Comparison of ENCODE assay signal across 27 cellular contexts in the genomic region with DNA sequence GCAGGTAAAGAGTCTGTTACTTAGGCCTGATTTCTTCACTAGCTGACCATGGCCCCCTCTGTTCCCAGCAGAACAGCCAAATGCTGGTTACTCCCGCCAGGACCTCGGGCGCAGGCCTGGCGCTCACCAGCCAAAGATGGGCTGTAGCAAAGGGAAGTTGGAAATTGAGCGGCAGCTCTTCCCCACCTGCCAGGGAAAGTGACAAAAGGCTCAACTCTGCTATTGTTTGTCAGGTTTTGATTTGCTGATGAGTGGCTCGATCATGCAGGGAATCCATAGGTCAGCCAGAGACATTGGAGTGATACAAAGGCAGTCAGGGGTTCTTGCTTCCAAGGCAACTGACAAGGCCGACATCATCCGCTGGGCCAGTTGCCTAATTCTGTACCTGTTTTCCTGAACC.
DNase-seq lines count a peak whose midpoint lies in the region; ATAC-seq and TF ChIP-seq lines count a peak whose summit lies in the region.
"Had no signal": no experiment of that assay in that cellular context is flagged by ENCODE, and none has a peak within 500 bp of the region (broad histone marks: within the 10 kb centered on the region; RNA-seq: fewer than 3 reads in every experiment).

No MANE protein-coding gene starts in this region.

- no peaks in the 10 kb centered on the region for H3K27me3 ChIP-seq in GM23338 (ENCODE audit: insufficient read depth)
- no peaks in the 10 kb centered on the region for H3K27me3 ChIP-seq in H9 (ENCODE audit: insufficient read depth, low read length)
- peaks cover 87% of the 10 kb centered on the region for H3K27me3 ChIP-seq in endodermal cell (ENCODE audit: control insufficient read depth, insufficient read depth, low read length, poor library complexity, severe bottlenecking)
- no peaks in the 10 kb centered on the region for H3K27me3 ChIP-seq in stomach

- intact Hi-C loops in stomach (cut with DNase I; ENCODE audit: low total_unique reads), result no loop called here
- intact Hi-C loops in activated CD4-positive, alpha-beta T cell treated with anti-CD3 and anti-CD28 coated beads, Interleukin-2, amount 10 ng/mL, durations not matched to agents 24 days and 14 days (cut with micrococcal nuclease), result no loop called here

- H3K18ac ChIP-seq in H9 (ENCODE audit: insufficient read length, low read depth, low read length), result no peak overlapping the region

- H3K9ac ChIP-seq in H9 (ENCODE audit: extremely low read depth, insufficient read length, low read length) (no peak overlapping the region), endodermal cell (ENCODE audit: extremely low read depth, low read length, poor library complexity, severe bottlenecking) (no peak overlapping the region)

- H3K14ac ChIP-seq in H9 (ENCODE audit: insufficient read depth, low read length), result no peak overlapping the region

- no peaks in the 10 kb centered on the region for H3K23me2 ChIP-seq in H9 (ENCODE audit: insufficient read length, low read depth, low read length, poor library complexity, severe bottlenecking)

- no peak overlapping the region for H2BK15ac ChIP-seq in H9 (ENCODE audit: low read depth, low read length)

- H2BK20ac ChIP-seq in H9 (ENCODE audit: low read depth, low read length, poor library complexity, severe bottlenecking), result no peak overlapping the region

- ATAC-seq in GM23338, result peak; percentile 93
- ATAC-seq: CD8-positive, alpha-beta T cell; K562; Panc1; T-cell had no signal

- H3K36me3 ChIP-seq in GM23338 (ENCODE audit: insufficient read depth), result no peaks in the 10 kb centered on the region
- H3K36me3 ChIP-seq in endodermal cell (ENCODE audit: control insufficient read depth, insufficient read depth, low read length), result no peaks in the 10 kb centered on the region
- H3K36me3 ChIP-seq in stomach, result no peaks in the 10 kb centered on the region
- H3K36me3 ChIP-seq: HAP-1 had no signal

- no peak overlapping the region for H3K23ac ChIP-seq in H9 (ENCODE audit: insufficient read length, low read depth, low read length)

- H3K36me3 Mint-ChIP-seq in GM23338 (ENCODE audit: low read depth), result no peaks in the 10 kb centered on the region
- H3K36me3 Mint-ChIP-seq in H9 (ENCODE audit: insufficient read depth in 1 of 3, low read depth in 3 of 3), result no peaks in the 10 kb centered on the region; a peak in 2 of 7 replicates
- H3K36me3 Mint-ChIP-seq in endodermal cell (ENCODE audit: low read depth), result no peaks in the 10 kb centered on the region
- no peaks in the 10 kb centered on the region for H3K36me3 Mint-ChIP-seq in activated CD4-positive, alpha-beta T cell treated with anti-CD3 and anti-CD28 coated beads, Interleukin-2, amount 10 ng/mL, durations not matched to agents 24 days and 14 days (ENCODE audit: low read depth)
- H3K36me3 Mint-ChIP-seq: CD8-positive, alpha-beta T cell; T-cell had no signal

- no peak overlapping the region for H2BK12ac ChIP-seq in H9 (ENCODE audit: insufficient read length, low read depth, low read length)

- no peak overlapping the region for H3K4ac ChIP-seq in H9 (ENCODE audit: low read depth, low read length)

- H3K27me3 Mint-ChIP-seq in GM23338 (ENCODE audit: insufficient read depth, low read depth, poor library complexity) (peaks cover 5% of the 10 kb centered on the region), H9 (ENCODE audit: low read depth) (peaks cover 52% of the 10 kb centered on the region), endodermal cell (ENCODE audit: insufficient read depth) (peaks cover 80% of the 10 kb centered on the region)
- H3K27me3 Mint-ChIP-seq in activated CD4-positive, alpha-beta T cell treated with anti-CD3 and anti-CD28 coated beads, Interleukin-2, amount 10 ng/mL, durations not matched to agents 24 days and 14 days, result no peaks in the 10 kb centered on the region
- H3K27me3 Mint-ChIP-seq: T-cell had no signal

- H2AFZ ChIP-seq in GM23338 (no peak overlapping the region), H9 (ENCODE audit: low read length) (no peak overlapping the region)

- H3K9me2 ChIP-seq in GM23338 (ENCODE audit: insufficient read depth), result peaks cover 4% of the 10 kb centered on the region; the same call in 1 of the 2 replicates

- H4K8ac ChIP-seq in H9 (replicated peaks; ENCODE audit: insufficient read length, low read depth, low read length), result no peak overlapping the region

- no peak overlapping the region for H2AK5ac ChIP-seq in H9 (ENCODE audit: insufficient read length, low read length)

- H2BK5ac ChIP-seq in H9 (ENCODE audit: insufficient read length, low read length), result no peak overlapping the region

- H3K4me3 ChIP-seq in GM23338 (no peak overlapping the region), endodermal cell (ENCODE audit: low read length) (no peak overlapping the region), stomach (no peak overlapping the region)
- H3K4me3 ChIP-seq: HAP-1, K562 had no signal

- H4K20me1 ChIP-seq in GM23338 (replicated peaks; ENCODE audit: insufficient read depth), result no peaks in the 10 kb centered on the region
- H4K20me1 ChIP-seq in H9 (ENCODE audit: control insufficient read depth, insufficient read depth, insufficient read length), result no peaks in the 10 kb centered on the region

- H3K4me1 Mint-ChIP-seq in GM23338 (peaks cover 46% of the 10 kb centered on the region), H9 (peaks cover 37 to 41% of the 10 kb centered on the region in 2 experiments), endodermal cell (peaks cover 39% of the 10 kb centered on the region)
- H3K4me1 Mint-ChIP-seq in activated CD4-positive, alpha-beta T cell treated with anti-CD3 and anti-CD28 coated beads, Interleukin-2, amount 10 ng/mL, durations not matched to agents 24 days and 14 days, result no peaks in the 10 kb centered on the region
- H3K4me1 Mint-ChIP-seq: B cell, T-cell had no signal

- TF ChIP-seq POLR2A in stomach (IDR thresholded peaks at IDR 0.05), result no peak

- peak overlapping the region; percentile 40; the same call in 1 of the 2 replicates for H3K27ac ChIP-seq in GM23338 (ENCODE audit: low read depth)
- H3K27ac ChIP-seq in H9 (ENCODE audit: insufficient read length, low read depth, low read length), result no peak overlapping the region
- no peak overlapping the region for H3K27ac ChIP-seq in endodermal cell (ENCODE audit: low read depth, low read length)
- H3K27ac ChIP-seq in stomach, result no peak overlapping the region
- H3K27ac ChIP-seq: C4-2B, RWPE1 had no signal

- TF ChIP-seq CTCF in GM23338 (conservative IDR thresholded peaks at IDR 0.05; ENCODE audit: low read depth in 2 of 2) (no peak), H9 (conservative IDR thresholded peaks at IDR 0.05) (no peak), endodermal cell (conservative IDR thresholded peaks at IDR 0.05) (no peak), stomach (IDR thresholded peaks at IDR 0.05) (no peak)

- no CpG with 5 or more reads among the region's 8 CpGs for WGBS in H9 (ENCODE audit: extremely low coverage, insufficient read length, low lambda C conversion rate)
- WGBS in endodermal cell (ENCODE audit: insufficient coverage in 1 of 2, insufficient read length in 1 of 2), 2 experiments, result 42 to 57% methylated on average over 4 to 8 of the region's 8 CpGs
- WGBS in stomach, 5 donors, result 62 to 75% (median 69%) methylated on average over 8 of the region's 8 CpGs

- H4K5ac ChIP-seq in H9 (ENCODE audit: insufficient read length, low read depth, low read length), result no peak overlapping the region

- H3F3A ChIP-seq in GM23338 (replicated peaks; ENCODE audit: low read depth), result no peaks in the 10 kb centered on the region

- H3T11ph ChIP-seq in H9 (ENCODE audit: low read length), result no peak overlapping the region

- H3K4me3 Mint-ChIP-seq in GM23338 (peak overlapping the region; percentile 36; the same call in 1 of the 3 replicates), H9 (peak overlapping the region in 1 of 2 experiments; percentile 21; a peak in 3 of 5 replicates), endodermal cell (no peak overlapping the region)
- no peak overlapping the region for H3K4me3 Mint-ChIP-seq in activated CD4-positive, alpha-beta T cell treated with anti-CD3 and anti-CD28 coated beads, Interleukin-2, amount 10 ng/mL, durations not matched to agents 24 days and 14 days
- H3K4me3 Mint-ChIP-seq: B cell; CD8-positive, alpha-beta T cell; HFFc6; T-cell had no signal

- no peak overlapping the region for H3K56ac ChIP-seq in H9 (ENCODE audit: insufficient read length, low read depth, low read length)

- H3K27ac Mint-ChIP-seq in GM23338 (peak overlapping the region; percentile 87), H9 (peak overlapping the region in 2 of 3 experiments; percentile 85 to 90; a peak in 4 of 7 replicates), endodermal cell (no peak overlapping the region)
- H3K27ac Mint-ChIP-seq in activated CD4-positive, alpha-beta T cell treated with anti-CD3 and anti-CD28 coated beads, Interleukin-2, amount 10 ng/mL, durations not matched to agents 24 days and 14 days, result no peak overlapping the region
- H3K27ac Mint-ChIP-seq: B cell; CD8-positive, alpha-beta T cell; HFFc6; T-cell had no signal

- H3K4me1 ChIP-seq in GM23338 (ENCODE audit: insufficient read depth), result peaks cover 32% of the 10 kb centered on the region
- peaks cover 8% of the 10 kb centered on the region; the same call in 1 of the 2 replicates for H3K4me1 ChIP-seq in H9 (ENCODE audit: insufficient read depth, low read length)
- peaks cover 13% of the 10 kb centered on the region for H3K4me1 ChIP-seq in endodermal cell (ENCODE audit: control insufficient read depth, insufficient read depth, low read length)
- H3K4me1 ChIP-seq in stomach, result no peaks in the 10 kb centered on the region
- H3K4me1 ChIP-seq: HAP-1 had no signal

- H3K79me2 ChIP-seq in GM23338 (replicated peaks; ENCODE audit: insufficient read depth) (no peaks in the 10 kb centered on the region), H9 (ENCODE audit: insufficient read depth, low read length) (no peaks in the 10 kb centered on the region)

- no peak overlapping the region for H4K91ac ChIP-seq in H9 (ENCODE audit: insufficient read length, low read depth, low read length)

- no peaks in the 10 kb centered on the region for H3K79me1 ChIP-seq in H9 (ENCODE audit: insufficient read depth, low read depth, low read length, poor library complexity, severe bottlenecking)

- TF ChIP-seq EP300 in stomach (IDR thresholded peaks at IDR 0.05), result no peak

- DNase-seq in GM23338 (ENCODE audit: low spot score) (peak; percentile 83), H9 (peak; percentile 76), endodermal cell (peak; percentile 68), iPS-NIHi7 (ENCODE audit: extremely low spot score) (peak; percentile 62), stomach (no peak), AG20443 (ENCODE audit: low spot score) (no peak)
- no peak for DNase-seq in activated CD4-positive, alpha-beta T cell treated with anti-CD3 and anti-CD28 coated beads, Interleukin-2, amount 10 ng/mL, durations not matched to agents 24 days and 14 days
- DNase-seq: CD8-positive, alpha-beta T cell; DMS 273 treated with DMSO at 0.1 percent for 48 hours; DMS79; EL; HFFc6; Kasumi-1; NCI-H1092 treated with DMSO at 0.1 percent for 48 hours; NCI-H1436; NCI-H187; NCI-H2081 treated with DMSO at 0.1 percent for 48 hours; NCI-H446 treated with DMSO at 0.1 percent for 48 hours; NCI-H526; SHP77; T-cell had no signal

- H3K9me3 ChIP-seq in H9 (ENCODE audit: control insufficient read depth, low read depth, low read length), result no peaks in the 10 kb centered on the region
- H3K9me3 ChIP-seq in endodermal cell (ENCODE audit: control insufficient read depth, low read length), result no peaks in the 10 kb centered on the region
- H3K9me3 ChIP-seq in stomach, result no peaks in the 10 kb centered on the region
- H3K9me3 ChIP-seq: HAP-1 had no signal

- no peak overlapping the region for H2BK120ac ChIP-seq in H9 (ENCODE audit: low read depth, low read length, poor library complexity, severe bottlenecking)

- H3K9me3 Mint-ChIP-seq in GM23338 (no peaks in the 10 kb centered on the region), H9 (no peaks in the 10 kb centered on the region), endodermal cell (no peaks in the 10 kb centered on the region)
- H3K9me3 Mint-ChIP-seq in activated CD4-positive, alpha-beta T cell treated with anti-CD3 and anti-CD28 coated beads, Interleukin-2, amount 10 ng/mL, durations not matched to agents 24 days and 14 days, result no peaks in the 10 kb centered on the region
- H3K9me3 Mint-ChIP-seq: CD8-positive, alpha-beta T cell had no signal

- H3K4me2 ChIP-seq in GM23338 (0 out of 2 replicates have a peak overlapping the region, but pooled peaks have one; percentile 7), H9 (ENCODE audit: insufficient read depth, insufficient read length, low read length) (no peak overlapping the region)

Comparison
In these comparisons a context has a peak if more than half of its experiments do, and no peak if none do; other contexts are left out.
1. DNase-seq: peak in GM23338 (single experiment), H9 (single experiment), endodermal cell (single experiment) and iPS-NIHi7 (single experiment); none in stomach (single experiment), AG20443 (single experiment) and activated CD4-positive, alpha-beta T cell treated with anti-CD3 and anti-CD28 coated beads, Interleukin-2, amount 10 ng/mL, durations not matched to agents 24 days and 14 days (single experiment).
2. H3K27ac Mint-ChIP-seq: peak in GM23338 (single experiment) and H9 (2 of 3); none in endodermal cell (single experiment) and activated CD4-positive, alpha-beta T cell treated with anti-CD3 and anti-CD28 coated beads, Interleukin-2, amount 10 ng/mL, durations not matched to agents 24 days and 14 days (single experiment).